In the genomic region with DNA sequence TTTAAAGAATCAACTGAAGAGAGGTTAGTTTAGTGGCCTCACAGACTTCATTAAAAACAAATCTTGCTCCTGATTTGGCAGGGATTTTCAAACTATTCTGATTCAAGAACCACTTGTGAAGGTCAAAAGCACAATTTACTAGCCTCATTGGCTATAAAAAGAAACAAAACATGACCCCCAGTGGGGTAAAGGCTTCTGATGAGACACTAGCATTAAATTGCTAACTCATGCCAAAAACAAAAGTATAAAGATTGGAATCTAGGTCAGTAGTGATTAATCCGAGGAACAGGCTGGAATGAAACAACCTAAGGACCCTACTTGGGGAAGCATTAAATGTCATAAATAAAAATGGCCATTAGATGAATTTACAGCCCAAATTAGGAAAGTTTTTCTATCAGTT, we compare ENCODE assay signal across 1 cellular context.
TF ChIP-seq lines count a peak whose summit lies in the region.

No MANE protein-coding gene starts in this region.

TF ChIP-seq in SK-N-SH treated with all-trans-retinoic acid at 6 μM for 48 hours, 23 proteins besides CTCF, POLR2A, EP300 and RAD21 (continued from another document):
- TF ChIP-seq, protein P1, sequence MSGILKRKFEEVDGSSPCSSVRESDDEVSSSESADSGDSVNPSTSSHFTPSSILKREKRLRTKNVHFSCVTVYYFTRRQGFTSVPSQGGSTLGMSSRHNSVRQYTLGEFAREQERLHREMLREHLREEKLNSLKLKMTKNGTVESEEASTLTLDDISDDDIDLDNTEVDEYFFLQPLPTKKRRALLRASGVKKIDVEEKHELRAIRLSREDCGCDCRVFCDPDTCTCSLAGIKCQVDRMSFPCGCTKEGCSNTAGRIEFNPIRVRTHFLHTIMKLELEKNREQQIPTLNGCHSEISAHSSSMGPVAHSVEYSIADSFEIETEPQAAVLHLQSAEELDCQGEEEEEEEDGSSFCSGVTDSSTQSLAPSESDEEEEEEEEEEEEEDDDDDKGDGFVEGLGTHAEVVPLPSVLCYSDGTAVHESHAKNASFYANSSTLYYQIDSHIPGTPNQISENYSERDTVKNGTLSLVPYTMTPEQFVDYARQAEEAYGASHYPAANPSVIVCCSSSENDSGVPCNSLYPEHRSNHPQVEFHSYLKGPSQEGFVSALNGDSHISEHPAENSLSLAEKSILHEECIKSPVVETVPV (CRISPR knock-in tag; IDR thresholded peaks at IDR 0.05): no peak
- TF ChIP-seq, protein P2, sequence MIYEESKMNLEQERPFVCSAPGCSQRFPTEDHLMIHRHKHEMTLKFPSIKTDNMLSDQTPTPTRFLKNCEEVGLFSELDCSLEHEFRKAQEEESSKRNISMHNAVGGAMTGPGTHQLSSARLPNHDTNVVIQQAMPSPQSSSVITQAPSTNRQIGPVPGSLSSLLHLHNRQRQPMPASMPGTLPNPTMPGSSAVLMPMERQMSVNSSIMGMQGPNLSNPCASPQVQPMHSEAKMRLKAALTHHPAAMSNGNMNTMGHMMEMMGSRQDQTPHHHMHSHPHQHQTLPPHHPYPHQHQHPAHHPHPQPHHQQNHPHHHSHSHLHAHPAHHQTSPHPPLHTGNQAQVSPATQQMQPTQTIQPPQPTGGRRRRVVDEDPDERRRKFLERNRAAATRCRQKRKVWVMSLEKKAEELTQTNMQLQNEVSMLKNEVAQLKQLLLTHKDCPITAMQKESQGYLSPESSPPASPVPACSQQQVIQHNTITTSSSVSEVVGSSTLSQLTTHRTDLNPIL (CRISPR knock-in tag; IDR thresholded peaks at IDR 0.05; ENCODE audit: low read depth): no peak
